In genomic region chr2:62014102-62014501, GRCh38 we compare ENCODE assay signal across 8 cellular contexts.
DNase-seq lines count a peak whose midpoint lies in the region; ATAC-seq and TF ChIP-seq lines count a peak whose summit lies in the region.

No MANE protein-coding gene starts in this region.

- no peak overlapping the region for H3K4me3 ChIP-seq in sigmoid colon

- peak in 2 of 4 donors; percentile 3 to 19 for TF ChIP-seq EP300 in sigmoid colon (IDR thresholded peaks at IDR 0.05)

- no peaks in the 10 kb centered on the region for H3K27me3 ChIP-seq in sigmoid colon

- no peak; the same call in 1 of the 2 replicates for TF ChIP-seq CTCF in HFFc6 (IDR thresholded peaks at IDR 0.05)
- TF ChIP-seq CTCF in sigmoid colon (IDR thresholded peaks at IDR 0.05), result peak in 3 of 4 experiments; percentile 26 to 48 (median 34)

- peak overlapping the region; percentile 49 to 69 (median 62) for H3K27ac ChIP-seq in sigmoid colon

- 12 to 31% methylated on average over 2 of the region's 2 CpGs for WGBS in sigmoid colon, 2 donors

- DNase-seq in HFFc6 (peak; percentile 21), UCSD-AML1 (lab: John Stamatoyannopoulos, UW; ENCODE audit: unreplicated experiment) (peak; percentile 36), cardiac septum (ENCODE audit: low spot score) (peak; percentile 78), sigmoid colon (peak; percentile 92), GOT3 (lab: John Stamatoyannopoulos, UW) (no peak)
- DNase-seq in stimulated activated CD4-positive, alpha-beta T cell treated with anti-CD3 and anti-CD28 coated beads, Interleukin-1b, Interleukin-23, amount 100 ng/mL, for 48 hours, result no peak
- DNase-seq in stimulated activated CD4-positive, alpha-beta T cell treated with anti-CD3 and anti-CD28 coated beads, Interleukin-4, amount 100 ng/mL, for 4 hours, result no peak

- no peak for TF ChIP-seq POLR2A in sigmoid colon (IDR thresholded peaks at IDR 0.05)

- H3K27ac Mint-ChIP-seq in HFFc6, result no peak overlapping the region

- ATAC-seq in HG03378 (IDR thresholded peaks at IDR 0.05; ENCODE audit: unreplicated experiment), result no peak

- H3K9me3 Mint-ChIP-seq in HFFc6, result no peaks in the 10 kb centered on the region

- no peaks in the 10 kb centered on the region for H3K9me3 ChIP-seq in sigmoid colon

- H3K4me1 Mint-ChIP-seq in HFFc6 (ENCODE audit: low read depth), result no peaks in the 10 kb centered on the region

- no peak overlapping the region for H3K4me3 Mint-ChIP-seq in HFFc6

- H3K27me3 Mint-ChIP-seq in HFFc6 (ENCODE audit: insufficient read depth), result no peaks in the 10 kb centered on the region

- H3K36me3 ChIP-seq in sigmoid colon, result no peaks in the 10 kb centered on the region

- H3K4me1 ChIP-seq in sigmoid colon, result peaks cover 0 to 41% (median 27%) of the 10 kb centered on the region in 4 donors

- no peaks in the 10 kb centered on the region for H3K36me3 Mint-ChIP-seq in HFFc6 (ENCODE audit: low read depth)

- intact Hi-C loops in cardiac septum (cut with DNase I), result loop anchor here (5.0 kb wide), 2 partner anchors 183 to 328 kb away; partner anchors contain the start of gene B3GNT2
- intact Hi-C loops in sigmoid colon (cut with DNase I), result loop anchor here (5.0 to 10.0 kb wide), 5 partner anchors 58 to 398 kb away; partner anchors contain the start of gene B3GNT2

Comparison
In these comparisons a context has a peak if more than half of its experiments do, and no peak if none do; other contexts are left out.
1. DNase-seq: peak in HFFc6 (single experiment), UCSD-AML1 (single experiment), cardiac septum (single experiment) and sigmoid colon (single experiment); none in GOT3 (single experiment), stimulated activated CD4-positive, alpha-beta T cell treated with anti-CD3 and anti-CD28 coated beads, Interleukin-1b, Interleukin-23, amount 100 ng/mL, for 48 hours (single experiment) and stimulated activated CD4-positive, alpha-beta T cell treated with anti-CD3 and anti-CD28 coated beads, Interleukin-4, amount 100 ng/mL, for 4 hours (0 of 2).